Comparison of ENCODE assay signal across 1 cellular context in the genomic region with DNA sequence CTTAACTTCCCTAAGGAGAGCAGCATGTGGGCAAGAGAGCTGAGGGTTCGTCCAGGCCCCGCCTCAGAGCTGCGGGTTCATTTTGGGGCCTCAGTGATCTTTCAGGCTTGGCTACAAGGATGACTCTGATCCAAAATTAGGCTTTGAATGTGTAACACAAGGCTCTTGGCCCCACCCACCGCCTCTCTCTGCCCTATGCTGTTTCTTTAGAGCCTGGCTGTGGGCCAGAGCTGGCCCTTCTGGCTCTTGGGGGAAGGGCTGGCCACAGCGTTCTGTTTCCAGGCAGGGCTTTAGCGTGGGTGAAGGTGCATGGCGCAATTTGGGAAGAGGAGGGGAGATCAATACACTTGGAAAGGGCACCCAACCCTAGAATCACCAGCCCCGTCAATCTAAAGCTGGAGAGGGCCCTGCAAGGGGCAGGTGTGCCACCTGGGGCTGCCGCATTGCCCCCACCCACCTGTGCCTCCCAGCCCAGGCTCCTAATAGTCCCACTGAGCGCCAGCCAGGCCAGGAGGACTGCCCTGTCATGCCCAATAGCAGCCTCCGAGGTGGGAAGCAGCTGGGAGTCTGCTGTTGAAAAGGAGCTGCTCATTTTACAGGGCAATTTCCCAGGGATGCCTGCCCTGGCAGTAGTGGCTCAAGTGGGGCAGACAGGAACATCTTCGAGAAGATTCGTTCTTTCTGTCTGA.
TF ChIP-seq lines count a peak whose summit lies in the region.

No MANE protein-coding gene starts in this region.

TF ChIP-seq in SK-N-SH, 30 proteins besides CTCF, POLR2A, EP300 and RAD21 (continued from another document):
- TF ChIP-seq, protein P1, sequence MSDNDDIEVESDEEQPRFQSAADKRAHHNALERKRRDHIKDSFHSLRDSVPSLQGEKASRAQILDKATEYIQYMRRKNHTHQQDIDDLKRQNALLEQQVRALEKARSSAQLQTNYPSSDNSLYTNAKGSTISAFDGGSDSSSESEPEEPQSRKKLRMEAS (IDR thresholded peaks at IDR 0.05; ENCODE audit: low read depth) = peak; percentile 53; the same call in 1 of the 2 replicates
TF ChIP-seq in SK-N-SH: peak in this region for 11.
